ENCODE assay signal across 15 cellular contexts in genomic region chr7:43942997-43943701, GRCh38. TPM values are rescaled to one million over a fixed set of nuclear protein-coding genes. Genes with fewer than 3 reads are reported as not detected.
DNase-seq lines count a peak whose midpoint lies in the region; ATAC-seq, FAIRE-seq and TF ChIP-seq lines count a peak whose summit lies in the region.
"Had no signal": no experiment of that assay in that cellular context is flagged by ENCODE, and none has a peak within 500 bp of the region (broad histone marks: within the 10 kb centered on the region; RNA-seq: fewer than 3 reads in every experiment).

No MANE protein-coding gene starts in this region.

- no CpG with 5 or more reads among the region's 5 CpGs for WGBS in mesendoderm (ENCODE audit: extremely low coverage, insufficient coverage, low lambda C conversion rate)

- H2BK5ac ChIP-seq in mesendoderm (ENCODE audit: low read length) = no peak overlapping the region

- no peak overlapping the region for H3K4ac ChIP-seq in mesendoderm (ENCODE audit: low read depth, low read length)

- BruUV-seq in Calu3 (replicated peaks; lab: Mats Ljungman, UMichigan) = no TSS peak

- FAIRE-seq in bronchial epithelial cell (lab: Jason Lieb, UNC) = no peak

- no peak overlapping the region for H3K4me3 Mint-ChIP-seq in Calu3 (ENCODE audit: low read depth, unreplicated experiment)
- H3K4me3 Mint-ChIP-seq: immature natural killer cell had no signal

- H4K5ac ChIP-seq in mesendoderm (ENCODE audit: low read length) = no peak overlapping the region

- H3K56ac ChIP-seq in mesendoderm (ENCODE audit: low read length) = no peak overlapping the region

- H3K4me1 Mint-ChIP-seq in Calu3 (ENCODE audit: low read depth, unreplicated experiment) = peaks cover 14% of the 10 kb centered on the region
- H3K4me1 Mint-ChIP-seq: immature natural killer cell had no signal

- TF ChIP-seq CTCF in Calu3 (IDR thresholded peaks at IDR 0.05; ENCODE audit: unreplicated experiment) = peak; percentile 37
- TF ChIP-seq CTCF in bronchial epithelial cell (IDR thresholded peaks at IDR 0.05; ENCODE audit: insufficient read depth, low read length, severe bottlenecking) = peak; percentile 33

- intact Hi-C loops in Calu3 (cut with micrococcal nuclease; ENCODE audit: unreplicated experiment) = no loop called here

- H3K4me3 ChIP-seq in bronchial epithelial cell (ENCODE audit: low read depth, low read length) = no peak overlapping the region
- H3K4me3 ChIP-seq in mesendoderm (ENCODE audit: low read length) = no peak overlapping the region

- ATAC-seq in GM19351 (IDR thresholded peaks at IDR 0.05; ENCODE audit: unreplicated experiment) = no peak
- ATAC-seq: sciatic nerve had no signal

- H3K27ac ChIP-seq in mesendoderm (ENCODE audit: low read depth, low read length) = no peak overlapping the region

- H3K18ac ChIP-seq in mesendoderm (ENCODE audit: low read length) = no peak overlapping the region

- no peak overlapping the region for H2BK15ac ChIP-seq in mesendoderm (replicated peaks; ENCODE audit: low read depth)

- no peaks in the 10 kb centered on the region for H3K79me2 ChIP-seq in mesendoderm (ENCODE audit: control insufficient read depth, insufficient read depth, low read length)

- no peak overlapping the region for H3K9ac ChIP-seq in mesendoderm (ENCODE audit: low read length)

- H3K23ac ChIP-seq in mesendoderm (ENCODE audit: low read length) = no peak overlapping the region

- peaks cover 5% of the 10 kb centered on the region for H3K36me3 Mint-ChIP-seq in Calu3 (ENCODE audit: insufficient read depth, unreplicated experiment)

- H3K27me3 ChIP-seq in bronchial epithelial cell (ENCODE audit: control insufficient read depth, insufficient read depth, low read length) = no peaks in the 10 kb centered on the region
- no peaks in the 10 kb centered on the region for H3K27me3 ChIP-seq in mesendoderm (ENCODE audit: insufficient read depth, low read length, poor library complexity)

- no peak overlapping the region for H3K27ac Mint-ChIP-seq in Calu3 (ENCODE audit: unreplicated experiment)

- H2AK5ac ChIP-seq in mesendoderm (ENCODE audit: low read length) = no peak overlapping the region

- H3K9me3 Mint-ChIP-seq in Calu3 (ENCODE audit: low read depth, unreplicated experiment) = no peaks in the 10 kb centered on the region
- H3K9me3 Mint-ChIP-seq: immature natural killer cell had no signal

- no peak overlapping the region for H2BK120ac ChIP-seq in mesendoderm (ENCODE audit: low read depth, low read length)

- no peaks in the 10 kb centered on the region for H3K79me1 ChIP-seq in mesendoderm (ENCODE audit: low read length)

- H4K8ac ChIP-seq in mesendoderm (ENCODE audit: low read depth, low read length) = no peak overlapping the region

- DNase-seq in Calu3 (peak; percentile 44), LHCN-M2 (ENCODE audit: low read depth) (peak; percentile 32), bronchial epithelial cell (ENCODE audit: low read depth) (peak; percentile 19), mesendoderm (peak; percentile 26), epidermal melanocyte (ENCODE audit: insufficient read length, low spot score) (no peak)
- no peak for DNase-seq in activated CD4-positive, alpha-beta T cell treated with anti-CD3 and anti-CD28 coated beads, Interleukin-2, amount 50 U/mL, for 1 hour
- DNase-seq in activated CD4-positive, alpha-beta T cell treated with anti-CD3 and anti-CD28 coated beads, Interleukin-2, amount 50 U/mL, for 48 hours = no peak
- DNase-seq: GDM1, immature natural killer cell, NCI-H1694, NCI-H526 treated with DMSO at 0.1 percent for 48 hours had no signal

- no peaks in the 10 kb centered on the region for H3K27me3 Mint-ChIP-seq in Calu3 (ENCODE audit: unreplicated experiment)

- H3K36me3 ChIP-seq in bronchial epithelial cell (ENCODE audit: control insufficient read depth, insufficient read depth, low read length) = no peaks in the 10 kb centered on the region
- no peaks in the 10 kb centered on the region for H3K36me3 ChIP-seq in mesendoderm (ENCODE audit: control insufficient read depth, insufficient read depth, low read length)

- no peaks in the 10 kb centered on the region for H3K4me1 ChIP-seq in mesendoderm (ENCODE audit: control insufficient read depth, low read depth, low read length)

- no peak overlapping the region for H3K4me2 ChIP-seq in mesendoderm (ENCODE audit: low read length)

- CTCF ChIA-PET in Calu3 (lab: Charles Lee) = interaction anchor here (0.5 to 1.2 kb wide), 4 partner anchors 12 to 360 kb away, joined by 3 to 9 read pairs (median 6); partner anchors contain the start of gene STK17A

RNA-seq across cellular contexts. Expression of gene UBE2D4, which starts 16.9 kb away (rescaled TPM):
- total RNA-seq in Calu3 (2022) = 21.4 and 22.7 TPM in 2 replicates
- 16.2 and 22.2 TPM in 2 replicates for total RNA-seq in LHCN-M2 (2014; rRNA removed)
- 22.9 TPM for polyA plus RNA-seq in LHCN-M2 (2012)
- 3.7 and 3.9 TPM in 2 replicates for total RNA-seq in bronchial epithelial cell
- polyA plus RNA-seq in mesendoderm (2013, experiment 1 of 2) = 4.9 TPM
- 4.4 TPM for polyA plus RNA-seq in mesendoderm (2013, experiment 2 of 2)

RNA-seq across cellular contexts. Expression of gene URGCP, which starts 36.8 kb away (rescaled TPM):
- total RNA-seq in Calu3 (2022) = 44.1 and 48.3 TPM in 2 replicates
- 30.8 and 32.0 TPM in 2 replicates for total RNA-seq in LHCN-M2 (2014; rRNA removed)
- polyA plus RNA-seq in LHCN-M2 (2012) = 22.8 TPM
- 31.1 and 31.3 TPM in 2 replicates for total RNA-seq in bronchial epithelial cell
- polyA plus RNA-seq in mesendoderm (2013, experiment 1 of 2) = 13.1 TPM
- polyA plus RNA-seq in mesendoderm (2013, experiment 2 of 2) = 14.1 TPM

RNA-seq across cellular contexts. Expression of gene SPDYE1, which starts 54.5 kb away (rescaled TPM):
- not detected in 2 replicates for total RNA-seq in Calu3 (2022)
- not detected in 2 replicates for total RNA-seq in LHCN-M2 (2014; rRNA removed)
- polyA plus RNA-seq in LHCN-M2 (2012) = 0.16 TPM
- total RNA-seq in bronchial epithelial cell = not detected in 2 replicates
- not detected for polyA plus RNA-seq in mesendoderm (2013, experiment 1 of 2)
- not detected for polyA plus RNA-seq in mesendoderm (2013, experiment 2 of 2)
- total RNA-seq: HT1080, sciatic nerve had no signal
- polyA plus RNA-seq: BJ had no signal

Comparison
In these comparisons a context has a peak if more than half of its experiments do, and no peak if none do; other contexts are left out.
1. DNase-seq: peak in Calu3 (single experiment), LHCN-M2 (single experiment), bronchial epithelial cell (single experiment) and mesendoderm (single experiment); none in activated CD4-positive, alpha-beta T cell treated with anti-CD3 and anti-CD28 coated beads, Interleukin-2, amount 50 U/mL, for 1 hour (single experiment), activated CD4-positive, alpha-beta T cell treated with anti-CD3 and anti-CD28 coated beads, Interleukin-2, amount 50 U/mL, for 48 hours (0 of 2) and epidermal melanocyte (single experiment).